Comparison of ENCODE assay signal across 9 cellular contexts in the genomic region with DNA sequence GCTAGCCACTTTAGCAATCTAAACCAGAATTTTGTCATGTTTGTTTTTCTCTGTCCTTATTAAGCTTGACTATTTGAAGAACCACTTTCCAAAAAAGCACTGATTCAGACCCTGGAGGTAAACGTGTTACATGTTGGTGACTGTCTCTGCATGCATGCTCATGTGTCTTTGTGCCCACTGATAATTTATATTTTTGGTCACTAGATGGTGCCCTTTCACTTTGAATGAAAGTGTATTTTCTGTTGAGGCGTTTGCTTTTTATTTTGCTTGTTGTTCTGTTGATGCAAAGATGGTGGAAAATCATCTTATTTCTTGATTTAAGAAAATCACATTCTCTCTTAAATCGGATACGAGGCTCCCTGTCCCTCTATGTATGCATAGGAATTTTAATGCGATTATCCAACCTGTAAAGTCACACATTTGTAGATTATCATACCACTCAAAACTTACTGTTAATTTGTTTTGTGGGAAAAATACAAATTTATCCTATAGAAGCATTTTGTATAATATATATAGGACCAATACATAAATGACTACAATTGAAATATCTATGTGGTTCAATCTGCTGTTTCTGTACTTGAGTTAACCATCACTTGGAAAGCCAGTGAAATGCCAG.
DNase-seq lines count a peak whose midpoint lies in the region; ATAC-seq, FAIRE-seq and TF ChIP-seq lines count a peak whose summit lies in the region.
"Had no signal": no experiment of that assay in that cellular context is flagged by ENCODE, and none has a peak within 500 bp of the region (broad histone marks: within the 10 kb centered on the region; RNA-seq: fewer than 3 reads in every experiment).

No MANE protein-coding gene starts in this region.

- H3K27ac Mint-ChIP-seq in Caco-2 (ENCODE audit: unreplicated experiment) (peak overlapping the region; percentile 60), astrocyte (ENCODE audit: unreplicated experiment) (no peak overlapping the region)
- H3K27ac Mint-ChIP-seq: memory B cell had no signal

- CTCF ChIA-PET in Caco-2 (lab: Charles Lee): interaction anchor here (0.6 to 2.6 kb wide), 6 partner anchors 29 to 368 kb away, joined by 3 to 6 read pairs (median 3); no protein-coding TSS in a partner anchor

- H3K9me3 Mint-ChIP-seq in Caco-2 (ENCODE audit: unreplicated experiment) (no peaks in the 10 kb centered on the region), astrocyte (ENCODE audit: unreplicated experiment) (no peaks in the 10 kb centered on the region)
- H3K9me3 Mint-ChIP-seq: memory B cell had no signal

- H3K4me3 Mint-ChIP-seq in Caco-2 (ENCODE audit: unreplicated experiment) (no peak overlapping the region), astrocyte (ENCODE audit: unreplicated experiment) (no peak overlapping the region)
- H3K4me3 Mint-ChIP-seq: memory B cell had no signal

- H3K4me1 Mint-ChIP-seq in Caco-2 (ENCODE audit: low read depth, unreplicated experiment) (peaks cover 38% of the 10 kb centered on the region), astrocyte (ENCODE audit: low read depth, unreplicated experiment) (peaks cover 25% of the 10 kb centered on the region)
- H3K4me1 Mint-ChIP-seq: memory B cell had no signal

- no peak overlapping the region for H3K9ac ChIP-seq in astrocyte (ENCODE audit: low read length)

- H3K9me3 ChIP-seq in Caco-2 (no peaks in the 10 kb centered on the region), astrocyte (ENCODE audit: insufficient read depth, low read depth, low read length) (no peaks in the 10 kb centered on the region), tibial artery (no peaks in the 10 kb centered on the region)

- H3K27me3 Mint-ChIP-seq in Caco-2 (ENCODE audit: insufficient read depth, unreplicated experiment): no peaks in the 10 kb centered on the region
- H3K27me3 Mint-ChIP-seq in astrocyte (ENCODE audit: low read depth, unreplicated experiment): no peaks in the 10 kb centered on the region
- H3K27me3 Mint-ChIP-seq: memory B cell had no signal

- peak; percentile 5 for FAIRE-seq in astrocyte (lab: Jason Lieb, UNC)

- H3K4me1 ChIP-seq in Caco-2 (peaks cover 31% of the 10 kb centered on the region), astrocyte (ENCODE audit: insufficient read depth, low read length) (peaks cover 3% of the 10 kb centered on the region), tibial artery (peaks cover 0 to 11% (median 5%) of the 10 kb centered on the region in 4 donors)

- H4K20me1 ChIP-seq in astrocyte (ENCODE audit: insufficient read depth, low read length): peaks cover 29% of the 10 kb centered on the region

- TF ChIP-seq POLR2A in NB4 (IDR thresholded peaks at IDR 0.05; ENCODE audit: extremely low read depth, insufficient read length): no peak

- H3K36me3 Mint-ChIP-seq in Caco-2 (ENCODE audit: insufficient read depth, unreplicated experiment) (peaks cover 5% of the 10 kb centered on the region), astrocyte (ENCODE audit: low read depth, unreplicated experiment) (no peaks in the 10 kb centered on the region)
- H3K36me3 Mint-ChIP-seq: memory B cell had no signal

- H3K36me3 ChIP-seq in Caco-2 (ENCODE audit: control insufficient read depth, insufficient read depth, low read length) (no peaks in the 10 kb centered on the region), astrocyte (ENCODE audit: insufficient read depth, low read length) (no peaks in the 10 kb centered on the region), tibial artery (no peaks in the 10 kb centered on the region)

- H3K4me2 ChIP-seq in astrocyte (ENCODE audit: low read length): no peak overlapping the region

- H3K4me3 ChIP-seq in Caco-2 (ENCODE audit: low read depth, low read length) (no peak overlapping the region), NB4 (ENCODE audit: low read depth, low read length) (no peak overlapping the region), astrocyte (ENCODE audit: insufficient read depth, low read depth, low read length) (no peak overlapping the region), tibial artery (no peak overlapping the region)

- DNase-seq in Caco-2 (peak in 1 of 2 experiments; percentile 78), NB4 (ENCODE audit: low read depth) (peak; percentile 44), astrocyte (ENCODE audit: low read depth) (no peak), inferior parietal cortex (ENCODE audit: extremely low spot score) (peak; percentile 93), tibial artery (no peak), T1000 (lab: John Stamatoyannopoulos, UW) (no peak)

- peaks cover 9% of the 10 kb centered on the region for H3K79me2 ChIP-seq in astrocyte (ENCODE audit: insufficient read depth, low read length)

- POLR2A ChIA-PET in Caco-2 (lab: Charles Lee): no interaction called here

- intact Hi-C loops in Caco-2 (cut with micrococcal nuclease; ENCODE audit: unreplicated experiment): loop anchor here (1.0 to 2.0 kb wide), 10 partner anchors 63 to 840 kb away; no protein-coding TSS in a partner anchor
- intact Hi-C loops in tibial artery (cut with DNase I; ENCODE audit: low total_unique reads): no loop called here

- no peak overlapping the region for H3K27ac ChIP-seq in astrocyte (ENCODE audit: low read depth, low read length)
- H3K27ac ChIP-seq in tibial artery: no peak overlapping the region

- H2AFZ ChIP-seq in astrocyte (ENCODE audit: low read depth, low read length): no peak overlapping the region

- ATAC-seq in GM19324 (IDR thresholded peaks at IDR 0.05; ENCODE audit: low FRiP score, unreplicated experiment): peak; percentile 65
- ATAC-seq in activated CD4-positive, CD25-positive, alpha-beta regulatory T cell treated with anti-CD3 and anti-CD28 coated beads, Interleukin-2, amount 50 U/mL, for 24 hours: no peak

- no TSS peak for BruUV-seq in Caco-2 (replicated peaks; lab: Mats Ljungman, UMichigan)

- peak; percentile 71 to 83 for TF ChIP-seq CTCF in Caco-2 (IDR thresholded peaks at IDR 0.05; ENCODE audit: insufficient read depth in 1 of 2, low read depth in 1 of 2, low read length in 1 of 2, severe bottlenecking in 1 of 2, unreplicated experiment in 1 of 2)
- peak; percentile 33 for TF ChIP-seq CTCF in NB4 (IDR thresholded peaks at IDR 0.05; ENCODE audit: low read depth, low read length)
- TF ChIP-seq CTCF in astrocyte (IDR thresholded peaks at IDR 0.05; ENCODE audit: insufficient read depth, low read depth, low read length): peak; percentile 72
- TF ChIP-seq CTCF in tibial artery (IDR thresholded peaks at IDR 0.05): peak; percentile 59 to 75

- H3K27me3 ChIP-seq in Caco-2 (replicated peaks; ENCODE audit: control insufficient read depth, insufficient read depth, low read length) (no peaks in the 10 kb centered on the region), astrocyte (ENCODE audit: insufficient read depth, low read length) (no peaks in the 10 kb centered on the region), tibial artery (no peaks in the 10 kb centered on the region)

Comparison
In these comparisons a context has a peak if more than half of its experiments do, and no peak if none do; other contexts are left out.
1. DNase-seq: peak in NB4 (single experiment) and inferior parietal cortex (single experiment); none in astrocyte (single experiment), tibial artery (0 of 2) and T1000 (single experiment).
2. Peak in every context shown above with its lines, with median percentiles within 50 percentile points of each other: CTCF ChIP-seq.